6 cellular contexts compared by ENCODE assay signal in the genomic region with DNA sequence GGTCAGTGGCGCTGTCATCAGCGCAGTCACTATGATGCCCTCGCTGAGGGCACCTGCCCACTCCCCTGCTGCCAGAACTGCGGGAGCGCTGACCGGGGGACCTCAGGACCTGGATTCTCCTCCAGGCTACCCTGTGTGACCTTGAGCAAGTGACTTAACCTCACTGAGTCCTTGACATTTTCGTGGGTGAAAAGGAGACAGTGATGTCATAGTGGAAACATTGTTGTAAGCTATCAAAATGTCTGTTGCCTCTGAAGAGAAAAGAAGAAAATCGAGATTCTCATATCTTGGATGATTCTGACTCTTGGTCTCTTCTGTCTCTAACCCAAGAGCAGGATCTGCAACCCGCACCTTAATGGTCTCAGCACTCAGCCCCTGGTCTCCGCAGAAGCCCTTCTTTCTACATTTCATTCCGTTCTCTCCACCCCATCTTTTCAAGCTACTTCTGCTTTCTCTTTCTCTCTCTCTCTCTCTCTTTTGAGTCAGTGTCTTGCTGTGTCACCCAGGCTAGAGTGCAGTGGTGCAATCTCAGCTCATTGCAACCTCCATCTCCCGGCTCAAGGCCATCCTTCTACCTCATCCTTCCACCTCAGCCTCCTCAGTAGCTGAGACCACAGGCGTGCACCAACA. TPM values are rescaled to one million over a fixed set of nuclear protein-coding genes. Genes with fewer than 3 reads are reported as not detected.
A peak's percentile ranks its signal among the peaks of the same experiment; 100 is the strongest.
DNase-seq lines count a peak whose midpoint lies in the region; ATAC-seq and TF ChIP-seq lines count a peak whose summit lies in the region.

No MANE protein-coding gene starts in this region.

- no peak for TF ChIP-seq CTCF in adrenal gland (IDR thresholded peaks at IDR 0.05)

- H3K27ac ChIP-seq in HUES64 (ENCODE audit: low read depth, low read length) (no peak overlapping the region), adrenal gland (peak overlapping the region in 4 of 5 donors; percentile 74 to 93 (median 84))

- peaks cover 64% of the 10 kb centered on the region for H3K27me3 ChIP-seq in HUES64 (ENCODE audit: insufficient read depth, low read length)
- no peaks in the 10 kb centered on the region for H3K27me3 ChIP-seq in adrenal gland

- peaks cover 36 to 45% (median 44%) of the 10 kb centered on the region in 3 donors for H3K4me1 Mint-ChIP-seq in naive B cell

- DNase-seq in adrenal gland (peak; percentile 58 to 76 (median 69)), naive B cell (peak; percentile 67), medulla oblongata (ENCODE audit: extremely low spot score) (no peak), occipital lobe (lab: John Stamatoyannopoulos, UW) (no peak)

- no peaks in the 10 kb centered on the region for H3K9me3 Mint-ChIP-seq in naive B cell

- H3K9me3 ChIP-seq in HUES64 (ENCODE audit: insufficient read depth, low read depth, low read length) (no peaks in the 10 kb centered on the region), adrenal gland (replicated peaks in 1 of 3) (no peaks in the 10 kb centered on the region)

- peaks cover 10% of the 10 kb centered on the region; the same call in 1 of the 2 replicates for H3K36me3 ChIP-seq in HUES64 (ENCODE audit: insufficient read depth, low read length)
- no peaks in the 10 kb centered on the region for H3K36me3 ChIP-seq in adrenal gland (replicated peaks in 1 of 2)

- peak overlapping the region; percentile 56 for H3K4me3 ChIP-seq in HUES64 (ENCODE audit: low read length)
- H3K4me3 ChIP-seq in adrenal gland, result peak overlapping the region in 3 of 4 donors; percentile 44 to 71 (median 68)

- TF ChIP-seq POLR2A in adrenal gland (IDR thresholded peaks at IDR 0.05), result peak in 1 of 2 donors; percentile 52

- intact Hi-C loops in adrenal gland (cut with DNase I), result no loop called here

- H3K4me3 Mint-ChIP-seq in naive B cell, result peak overlapping the region; percentile 78 to 95 (median 90)

- ATAC-seq in GM19035 (IDR thresholded peaks at IDR 0.05; ENCODE audit: unreplicated experiment) (peak; percentile 31), naive B cell (ENCODE audit: low read depth in 2 of 2) (peak; percentile 47)

- H3K36me3 Mint-ChIP-seq in naive B cell, result peaks cover 0 to 7% of the 10 kb centered on the region in 2 donors

- H3K9ac ChIP-seq in HUES64 (ENCODE audit: low read depth, low read length), result no peak overlapping the region

- peak overlapping the region; percentile 85 to 97 (median 91) for H3K27ac Mint-ChIP-seq in naive B cell

- no peaks in the 10 kb centered on the region for H3K27me3 Mint-ChIP-seq in naive B cell

- 34% methylated on average over 13 of the region's 13 CpGs for whole genome bisulfite sequencing in HUES64
- 12 to 20% (median 16%) methylated on average over 8 to 13 of the region's 13 CpGs for WGBS in adrenal gland, 4 donors

- H3K4me1 ChIP-seq in HUES64 (ENCODE audit: insufficient read depth, low read length), result peaks cover 9% of the 10 kb centered on the region; the same call in 1 of the 2 replicates
- peaks cover 15 to 32% of the 10 kb centered on the region in 2 donors for H3K4me1 ChIP-seq in adrenal gland (replicated peaks in 1 of 2)

RNA-seq across cellular contexts. Expression of a gene that starts 1.0 kb away (rescaled TPM):
- 27.3 TPM for polyA plus RNA-seq in HUES64 (2013, experiment 1 of 2)
- 32.2 TPM for polyA plus RNA-seq in HUES64 (2013, experiment 2 of 2)
- total RNA-seq in adrenal gland, result 100 to 1,000 TPM in 1 of 8 donors, 10 to 100 TPM in 7; 16.6 to 207 (median 25.9) TPM
- polyA plus RNA-seq in adrenal gland, result 100 to 1,000 TPM in 1 of 3 donors, 10 to 100 TPM in 2; 13.4 to 741 (median 39.6) TPM
- 100 to 1,000 TPM; 129 to 165 (median 149) TPM for polyA plus RNA-seq in naive B cell (ENCODE audit: low read depth in 6 of 6)
- 2.7 TPM for total RNA-seq in occipital lobe

RNA-seq across cellular contexts. Expression of a gene that starts 1.7 kb away (rescaled TPM):
- not detected for polyA plus RNA-seq in HUES64 (2013, experiment 1 of 2)
- polyA plus RNA-seq in HUES64 (2013, experiment 2 of 2), result 0.19 TPM
- under 1 TPM in 1 of 8 donors, not detected in 7; 0.14 TPM for total RNA-seq in adrenal gland
- polyA plus RNA-seq in adrenal gland, result under 1 TPM in 1 of 3 donors, not detected in 2; 0.07 TPM
- polyA plus RNA-seq in naive B cell (ENCODE audit: low read depth in 6 of 6), result not detected
- not detected for total RNA-seq in occipital lobe

RNA-seq across cellular contexts. Expression of a gene that starts 9.4 kb away (rescaled TPM):
- 18.8 TPM for polyA plus RNA-seq in HUES64 (2013, experiment 1 of 2)
- polyA plus RNA-seq in HUES64 (2013, experiment 2 of 2), result 19.5 TPM
- total RNA-seq in adrenal gland (10 to 100 TPM; 19.2 to 55.8 (median 30.1) TPM), occipital lobe (15.4 TPM)
- polyA plus RNA-seq in adrenal gland (10 to 100 TPM; 24.7 to 27.1 (median 26.8) TPM), naive B cell (ENCODE audit: low read depth in 6 of 6) (10 to 100 TPM; 14.7 to 28.3 (median 21.9) TPM)

RNA-seq across cellular contexts. Expression of a gene that starts 9.5 kb away (rescaled TPM):
- 3.2 TPM for polyA plus RNA-seq in HUES64 (2013, experiment 1 of 2)
- polyA plus RNA-seq in HUES64 (2013, experiment 2 of 2), result 5.6 TPM
- total RNA-seq in adrenal gland (10 to 100 TPM in 6 of 8 donors, 1 to 10 TPM in 2; 6.3 to 25.0 (median 14.5) TPM), occipital lobe (2.7 TPM)
- polyA plus RNA-seq in adrenal gland (10 to 100 TPM; 12.6 to 18.1 (median 14.9) TPM), naive B cell (ENCODE audit: low read depth in 6 of 6) (1 to 10 TPM in 2 of 6 donors, under 1 TPM in 3, not detected in 1; 0.24 to 1.5 (median 1.00) TPM)

RNA-seq across cellular contexts. Expression of a gene that starts 24.5 kb away (rescaled TPM):
- polyA plus RNA-seq in HUES64 (2013, experiment 1 of 2), result 18.5 TPM
- polyA plus RNA-seq in HUES64 (2013, experiment 2 of 2), result 19.0 TPM
- 100 to 1,000 TPM in 7 of 8 donors, 10 to 100 TPM in 1; 80.6 to 180 (median 137) TPM for total RNA-seq in adrenal gland
- polyA plus RNA-seq in adrenal gland, result 100 to 1,000 TPM; 126 to 201 (median 145) TPM
- polyA plus RNA-seq in naive B cell (ENCODE audit: low read depth in 6 of 6), result 10 to 100 TPM in 1 of 6 donors, 1 to 10 TPM in 5; 1.1 to 12.9 (median 8.8) TPM
- total RNA-seq in occipital lobe, result 73.2 TPM

Comparison
In these comparisons a context has a peak if more than half of its experiments do, and no peak if none do; other contexts are left out.
1. DNase-seq: peak in adrenal gland (7 of 7) and naive B cell (single experiment); none in medulla oblongata (single experiment) and occipital lobe (single experiment).